In the genomic region with DNA sequence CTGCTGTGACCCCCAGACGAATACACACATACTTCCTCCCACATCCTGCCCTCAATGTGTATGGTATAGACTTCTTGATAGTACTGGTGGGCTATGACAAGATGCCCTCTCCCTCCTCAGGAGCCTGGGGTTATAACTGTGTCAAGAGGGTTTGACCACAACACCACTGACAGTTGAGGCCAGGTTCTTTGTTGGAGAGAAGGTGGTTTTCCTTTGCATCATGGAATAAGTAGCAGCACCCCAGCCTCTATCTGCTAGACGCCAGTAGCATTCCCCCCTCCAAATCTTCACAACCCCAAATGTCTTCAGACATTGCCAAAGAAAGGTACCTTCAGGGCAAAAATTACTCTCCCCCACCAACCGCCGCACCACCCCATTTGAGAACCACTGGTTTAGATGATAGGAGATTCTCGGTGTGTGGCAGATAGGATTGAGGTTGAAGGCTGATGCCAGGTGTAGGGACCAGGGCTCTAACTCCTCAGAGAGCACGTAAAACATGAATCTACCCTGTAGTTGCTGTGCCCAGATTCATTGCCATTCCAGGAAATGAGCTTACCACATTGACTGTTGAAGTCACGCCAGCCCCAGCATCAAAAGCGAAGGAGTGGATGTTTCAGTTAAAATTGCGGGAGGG, we compare ENCODE assay signal across 14 cellular contexts. TPM values are rescaled to one million over a fixed set of nuclear protein-coding genes. Genes with fewer than 3 reads are reported as not detected.
DNase-seq lines count a peak whose midpoint lies in the region; ATAC-seq and TF ChIP-seq lines count a peak whose summit lies in the region.
"Had no signal": no experiment of that assay in that cellular context is flagged by ENCODE, and none has a peak within 500 bp of the region (broad histone marks: within the 10 kb centered on the region; RNA-seq: fewer than 3 reads in every experiment).

No MANE protein-coding gene starts in this region.

- H3K27me3 ChIP-seq in CD8-positive, alpha-beta T cell (ENCODE audit: insufficient read depth, low read length), result no peaks in the 10 kb centered on the region

- no peak for TF ChIP-seq CTCF in CD8-positive, alpha-beta T cell (IDR thresholded peaks at IDR 0.05)

- H3K27ac ChIP-seq in CD8-positive, alpha-beta T cell (ENCODE audit: low read depth, low read length), result peak overlapping the region; percentile 52
- H3K27ac ChIP-seq: parathyroid adenoma had no signal

- no peaks in the 10 kb centered on the region for H3K36me3 Mint-ChIP-seq in CD8-positive, alpha-beta T cell
- H3K36me3 Mint-ChIP-seq in activated T-cell treated with anti-CD3 and anti-CD28 coated beads, Interleukin-2, amount 50 U/mL, for 4 hours (ENCODE audit: insufficient read depth), result no peaks in the 10 kb centered on the region

- H3K4me1 ChIP-seq in CD8-positive, alpha-beta T cell (ENCODE audit: insufficient read depth, low read length), result peaks cover 16% of the 10 kb centered on the region
- H3K4me1 ChIP-seq: Caco-2, parathyroid adenoma had no signal

- POLR2A ChIA-PET in CD8-positive, alpha-beta T cell (lab: Charles Lee), result no interaction called here

- H3K9me3 ChIP-seq in CD8-positive, alpha-beta T cell (ENCODE audit: low read length), result no peaks in the 10 kb centered on the region
- H3K9me3 ChIP-seq: Caco-2 had no signal

- peak overlapping the region; percentile 91 for H3K27ac Mint-ChIP-seq in CD8-positive, alpha-beta T cell

- intact Hi-C loops in CD8-positive, alpha-beta T cell (cut with DNase I, micrococcal nuclease), result no loop called here
- intact Hi-C loops in posterior vena cava (cut with DNase I), result no loop called here

- ATAC-seq in CD8-positive, alpha-beta T cell, result peak; percentile 68
- peak; percentile 73 to 83 for ATAC-seq in activated T-cell treated with anti-CD3 and anti-CD28 coated beads, Interleukin-2, amount 50 U/mL, for 4 hours
- ATAC-seq in HG02642 (IDR thresholded peaks at IDR 0.05; ENCODE audit: poor library complexity, unreplicated experiment), result no peak
- ATAC-seq: effector memory CD8-positive, alpha-beta T cell; Panc1 had no signal

- H3K27me3 Mint-ChIP-seq in CD8-positive, alpha-beta T cell (ENCODE audit: low read depth), result no peaks in the 10 kb centered on the region
- H3K27me3 Mint-ChIP-seq in activated T-cell treated with anti-CD3 and anti-CD28 coated beads, Interleukin-2, amount 50 U/mL, for 4 hours (ENCODE audit: low read depth), result peaks cover 4% of the 10 kb centered on the region

- CTCF ChIA-PET in CD8-positive, alpha-beta T cell (lab: Charles Lee), result no interaction called here

- in situ Hi-C loops in KBM-7 (cut with MboI; ENCODE audit: low pct_unique_long_range_greater_than_20kb, low sequenced_read_pairs), result no loop called here

- H3K9me3 Mint-ChIP-seq in CD8-positive, alpha-beta T cell, result no peaks in the 10 kb centered on the region
- no peaks in the 10 kb centered on the region for H3K9me3 Mint-ChIP-seq in activated T-cell treated with anti-CD3 and anti-CD28 coated beads, Interleukin-2, amount 50 U/mL, for 4 hours
- H3K9me3 Mint-ChIP-seq: effector memory CD8-positive, alpha-beta T cell had no signal

- no peaks in the 10 kb centered on the region for H3K36me3 ChIP-seq in CD8-positive, alpha-beta T cell (ENCODE audit: insufficient read depth, low read length)

- peak overlapping the region; percentile 61 for H3K4me3 Mint-ChIP-seq in CD8-positive, alpha-beta T cell
- H3K4me3 Mint-ChIP-seq in activated T-cell treated with anti-CD3 and anti-CD28 coated beads, Interleukin-2, amount 50 U/mL, for 4 hours, result no peak overlapping the region
- H3K4me3 Mint-ChIP-seq: effector memory CD8-positive, alpha-beta T cell had no signal

- peaks cover 17% of the 10 kb centered on the region for H3K4me1 Mint-ChIP-seq in CD8-positive, alpha-beta T cell (ENCODE audit: low read depth)
- H3K4me1 Mint-ChIP-seq in activated T-cell treated with anti-CD3 and anti-CD28 coated beads, Interleukin-2, amount 50 U/mL, for 4 hours (ENCODE audit: low read depth), result peaks cover 9% of the 10 kb centered on the region

- DNase-seq in CD8-positive, alpha-beta T cell, result peak in 5 of 7 experiments; percentile 5 to 50 (median 29)
- DNase-seq in KBM-7 (peak; percentile 48), posterior vena cava (ENCODE audit: low spot score) (no peak), iPS-NIHi7 (ENCODE audit: extremely low spot score) (no peak)
- DNase-seq in activated T-cell treated with anti-CD3 and anti-CD28 coated beads, Interleukin-2, amount 50 U/mL, for 4 hours, result no peak
- DNase-seq in stimulated activated CD4-positive, alpha-beta T cell treated with anti-CD3 and anti-CD28 coated beads, Interleukin-15, amount 100 ng/mL, for 48 hours (ENCODE audit: low read depth in 2 of 2), result peak; percentile 12 to 25
- DNase-seq: Caco-2; effector memory CD8-positive, alpha-beta T cell; NCI-H1436; NCI-H446 had no signal

- peak overlapping the region; percentile 37 for H3K4me3 ChIP-seq in CD8-positive, alpha-beta T cell (ENCODE audit: low read depth, low read length)

RNA-seq across cellular contexts. Expression of gene MYO18B, which starts 5.5 kb away (rescaled TPM):
- total RNA-seq in CD8-positive, alpha-beta T cell, result under 1 TPM; 0.11 to 0.19 TPM
- total RNA-seq in activated T-cell treated with anti-CD3 and anti-CD28 coated beads, Interleukin-2, amount 50 U/mL, for 4 hours, result under 1 TPM in 1 of 3 donors, not detected in 2; 0.03 TPM
- total RNA-seq in posterior vena cava, result under 1 TPM; 0.23 to 0.38 TPM
- total RNA-seq: frontal cortex had no signal

Comparison
In these comparisons a context has a peak if more than half of its experiments do, and no peak if none do; other contexts are left out.
1. DNase-seq: peak in CD8-positive, alpha-beta T cell (5 of 7), KBM-7 (single experiment) and stimulated activated CD4-positive, alpha-beta T cell treated with anti-CD3 and anti-CD28 coated beads, Interleukin-15, amount 100 ng/mL, for 48 hours (2 of 2); none in activated T-cell treated with anti-CD3 and anti-CD28 coated beads, Interleukin-2, amount 50 U/mL, for 4 hours (single experiment), posterior vena cava (single experiment) and iPS-NIHi7 (single experiment).